Comparison of ENCODE assay signal across 36 cellular contexts in the genomic region with DNA sequence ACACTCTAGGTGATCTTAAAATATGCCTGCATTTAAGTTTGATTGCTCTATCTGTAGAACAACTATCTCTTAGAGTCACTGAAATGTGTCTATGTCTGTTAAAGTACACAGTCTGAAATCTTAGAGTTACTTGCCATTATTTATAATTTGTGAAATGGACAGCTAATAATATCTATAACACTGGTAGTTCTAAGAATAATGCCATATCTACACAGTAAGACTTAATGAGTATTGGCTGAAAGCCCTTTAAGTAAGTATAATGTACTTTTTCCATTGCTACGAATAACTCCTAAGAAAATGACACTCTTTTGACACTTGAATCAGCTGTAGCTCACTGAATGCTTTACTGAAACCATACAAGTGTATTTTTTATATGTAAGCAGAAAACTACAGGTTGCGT.
"Had no signal": no experiment of that assay in that cellular context is flagged by ENCODE, and none has a peak within 500 bp of the region (broad histone marks: within the 10 kb centered on the region; RNA-seq: fewer than 3 reads in every experiment).

No MANE protein-coding gene starts in this region.

- H3K9me3 ChIP-seq: body of pancreas, breast epithelium had no signal

- H3K36me3 Mint-ChIP-seq: activated CD4-positive, alpha-beta memory T cell treated with anti-CD3 and anti-CD28 coated beads for 36 hours; activated naive CD4-positive, alpha-beta T cell treated with anti-CD3 and anti-CD28 coated beads, Interleukin-2, amount 50 U/mL, for 72 hours; activated naive CD8-positive, alpha-beta T cell treated with anti-CD3 and anti-CD28 coated beads for 36 hours had no signal

- H3K9me3 Mint-ChIP-seq: activated B cell treated with CpG ODN at 0.5 μM for 24 hours; activated CD4-positive, alpha-beta T cell treated with anti-CD3 and anti-CD28 coated beads, Interleukin-2, amount 10 ng/mL, durations not matched to agents 24 days and 14 days; activated naive CD8-positive, alpha-beta T cell treated with anti-CD3 and anti-CD28 coated beads for 36 hours; activated T-helper 1 cell treated with anti-CD3 and anti-CD28 coated beads, Interleukin-12 subunit alpha, Interleukin-12 subunit beta, Interleukin-2, Interleukin-4 antibody, amounts not matched to agents 30 ng/mL and 10 ng/mL and 1 ng/mL, durations not matched to agents 14 hours and 24 hours and 36 hours had no signal

- H3K4me3 ChIP-seq: adrenal gland, body of pancreas, breast epithelium had no signal

- H3K27me3 Mint-ChIP-seq: activated B cell treated with CpG ODN at 0.5 μM for 24 hours; activated CD4-positive, alpha-beta memory T cell treated with anti-CD3 and anti-CD28 coated beads for 36 hours; activated CD4-positive, alpha-beta T cell treated with anti-CD3 and anti-CD28 coated beads, Interleukin-2, amount 10 ng/mL, durations not matched to agents 24 days and 14 days; activated CD8-positive, alpha-beta T cell treated with anti-CD3 and anti-CD28 coated beads for 36 hours; activated naive CD8-positive, alpha-beta T cell treated with anti-CD3 and anti-CD28 coated beads for 36 hours; activated T-helper 17 cell treated with anti-CD3 and anti-CD28 coated beads, Interleukin-2, amount 50 U/mL, for 72 hours had no signal

- H3K36me3 ChIP-seq: adrenal gland, brain microvascular endothelial cell, breast epithelium had no signal

- H3K4me1 ChIP-seq: body of pancreas, breast epithelium had no signal

- FAIRE-seq: astrocyte, TTC549 had no signal

- H3K27me3 ChIP-seq: adrenal gland, body of pancreas, brain microvascular endothelial cell, breast epithelium had no signal

- H3K27ac ChIP-seq: body of pancreas, brain microvascular endothelial cell, breast epithelium, VCaP had no signal

- H3K27ac Mint-ChIP-seq: activated B cell treated with CpG ODN at 0.5 μM for 24 hours; activated CD4-positive, alpha-beta memory T cell treated with anti-CD3 and anti-CD28 coated beads for 36 hours; activated CD4-positive, alpha-beta T cell treated with anti-CD3 and anti-CD28 coated beads, Interleukin-2, amount 10 ng/mL, durations not matched to agents 24 days and 14 days; activated CD8-positive, alpha-beta T cell treated with anti-CD3 and anti-CD28 coated beads for 36 hours; activated naive CD4-positive, alpha-beta T cell treated with anti-CD3 and anti-CD28 coated beads for 36 hours; activated naive CD4-positive, alpha-beta T cell treated with anti-CD3 and anti-CD28 coated beads, Interleukin-2, amount 50 U/mL, for 72 hours; activated naive CD8-positive, alpha-beta T cell treated with anti-CD3 and anti-CD28 coated beads for 36 hours; activated T-cell treated with anti-CD3 and anti-CD28 coated beads, Interleukin-2, amount 50 U/mL, for 72 hours; activated T-helper 1 cell treated with anti-CD3 and anti-CD28 coated beads, Interleukin-12 subunit alpha, Interleukin-12 subunit beta, Interleukin-2, Interleukin-4 antibody, amounts not matched to agents 30 ng/mL and 10 ng/mL and 1 ng/mL, durations not matched to agents 14 hours and 24 hours and 36 hours; activated T-helper 17 cell treated with anti-CD3 and anti-CD28 coated beads, Interleukin-2, amount 50 U/mL, for 72 hours; T-helper 1 cell treated with Interleukin-12 subunit alpha and Interleukin-12 subunit beta and Interleukin-4 antibody, amounts not matched to agents 30 μg/mL and 1 μg/mL, for 36 hours; T-helper 2 cell treated with Interferon-gamma antibody and Interleukin-4, amounts not matched to agents 5 μg/mL and 100 μg/mL, for 36 hours had no signal

- H3K4me1 Mint-ChIP-seq: activated B cell treated with CpG ODN at 0.5 μM for 24 hours; activated CD4-positive, alpha-beta T cell treated with anti-CD3 and anti-CD28 coated beads, Interleukin-2, amount 10 ng/mL, durations not matched to agents 24 days and 14 days; activated naive CD8-positive, alpha-beta T cell treated with anti-CD3 and anti-CD28 coated beads for 36 hours; activated T-helper 17 cell treated with anti-CD3 and anti-CD28 coated beads, Interleukin-2, amount 50 U/mL, for 72 hours had no signal

- DNase-seq: activated B cell treated with CpG ODN at 0.5 μM for 24 hours; activated CD4-positive, alpha-beta memory T cell treated with anti-CD3 and anti-CD28 coated beads for 36 hours; activated CD4-positive, alpha-beta T cell treated with anti-CD3 and anti-CD28 coated beads for 4 hours; activated CD4-positive, alpha-beta T cell treated with anti-CD3 and anti-CD28 coated beads, Interleukin-2, amount 10 ng/mL, durations not matched to agents 24 days and 14 days; activated CD4-positive, alpha-beta T cell treated with anti-CD3 and anti-CD28 coated beads, Interleukin-2, amount 50 U/mL, for 1 hour; activated CD4-positive, alpha-beta T cell treated with anti-CD3 and anti-CD28 coated beads, Interleukin-2, amount 50 U/mL, for 4 hours; activated CD4-positive, CD25-positive, alpha-beta regulatory T cell treated with anti-CD3 and anti-CD28 coated beads, Interleukin-2, amount 50 U/mL, for 72 hours; activated CD8-positive, alpha-beta memory T cell treated with anti-CD3 and anti-CD28 coated beads, Interleukin-2, amount 50 U/mL, for 4 hours; activated CD8-positive, alpha-beta T cell treated with anti-CD3 and anti-CD28 coated beads for 36 hours; activated effector memory CD4-positive, alpha-beta T cell treated with anti-CD3 and anti-CD28 coated beads, Interleukin-2, amount 50 U/mL, for 16 hours; activated gamma-delta T cell treated with Interleukin-2 at 50 U/mL for 16 hours; activated naive CD4-positive, alpha-beta T cell; activated naive CD4-positive, alpha-beta T cell treated with anti-CD3 and anti-CD28 coated beads for 36 hours; activated naive CD4-positive, alpha-beta T cell treated with anti-CD3 and anti-CD28 coated beads, Interleukin-2, amount 50 U/mL, for 16 hours; activated naive CD8-positive, alpha-beta T cell treated with anti-CD3 and anti-CD28 coated beads for 36 hours; activated T-cell treated with anti-CD3 and anti-CD28 coated beads for 4 hours; activated T-cell treated with anti-CD3 and anti-CD28 coated beads, Interleukin-2, amount 50 U/mL, for 1 hour; activated T-cell treated with anti-CD3 and anti-CD28 coated beads, Interleukin-2, amount 50 U/mL, for 4 hours; activated T-cell treated with anti-CD3 and anti-CD28 coated beads, Interleukin-2, amount 50 U/mL, for 72 hours; adrenal gland; amniotic stem cell; aorta; body of pancreas; brain microvascular endothelial cell; central memory CD4-positive, alpha-beta T cell; T-helper 2 cell; T-helper 9 cell had no signal

- H3K4me3 Mint-ChIP-seq: activated B cell treated with CpG ODN at 0.5 μM for 24 hours; activated CD4-positive, alpha-beta memory T cell treated with anti-CD3 and anti-CD28 coated beads for 36 hours; activated CD4-positive, alpha-beta T cell treated with anti-CD3 and anti-CD28 coated beads, Interleukin-2, amount 10 ng/mL, durations not matched to agents 24 days and 14 days; activated CD8-positive, alpha-beta T cell treated with anti-CD3 and anti-CD28 coated beads for 36 hours; activated naive CD4-positive, alpha-beta T cell treated with anti-CD3 and anti-CD28 coated beads for 36 hours; activated naive CD8-positive, alpha-beta T cell treated with anti-CD3 and anti-CD28 coated beads for 36 hours; activated T-cell treated with anti-CD3 and anti-CD28 coated beads, Interleukin-2, amount 50 U/mL, for 4 hours; activated T-cell treated with anti-CD3 and anti-CD28 coated beads, Interleukin-2, amount 50 U/mL, for 72 hours; activated T-helper 1 cell treated with anti-CD3 and anti-CD28 coated beads, Interleukin-12 subunit alpha, Interleukin-12 subunit beta, Interleukin-2, Interleukin-4 antibody, amounts not matched to agents 30 ng/mL and 10 ng/mL and 1 ng/mL, durations not matched to agents 14 hours and 24 hours and 36 hours; activated T-helper 17 cell treated with anti-CD3 and anti-CD28 coated beads, Interleukin-2, amount 50 U/mL, for 72 hours; T-helper 1 cell treated with Interleukin-12 subunit alpha and Interleukin-12 subunit beta and Interleukin-4 antibody, amounts not matched to agents 30 μg/mL and 1 μg/mL, for 36 hours; T-helper 2 cell treated with Interferon-gamma antibody and Interleukin-4, amounts not matched to agents 5 μg/mL and 100 μg/mL, for 36 hours had no signal

- ATAC-seq: activated CD8-positive, alpha-beta T cell treated with anti-CD3 and anti-CD28 coated beads for 36 hours; activated naive CD4-positive, alpha-beta T cell treated with anti-CD3 and anti-CD28 coated beads, Interleukin-2, amount 50 U/mL, for 72 hours; activated T-cell treated with anti-CD3 and anti-CD28 coated beads, Interleukin-2, amount 50 U/mL, for 4 hours; activated T-cell treated with anti-CD3 and anti-CD28 coated beads, Interleukin-2, amount 50 U/mL, for 72 hours; activated T-helper 17 cell treated with anti-CD3 and anti-CD28 coated beads, Interleukin-2, amount 50 U/mL, for 72 hours; body of pancreas had no signal
